Comparison of ENCODE assay signal across 8 cellular contexts in genomic region chr19:11435833-11436313, GRCh38. TPM values are rescaled to one million over a fixed set of nuclear protein-coding genes. Genes with fewer than 3 reads are reported as not detected.
A peak's percentile ranks its signal among the peaks of the same experiment; 100 is the strongest.
DNase-seq lines count a peak whose midpoint lies in the region; ATAC-seq, FAIRE-seq and TF ChIP-seq lines count a peak whose summit lies in the region.

No MANE protein-coding gene starts in this region.

- WGBS in suprapubic skin = 21% methylated on average over 4 of the region's 21 CpGs

- no peaks in the 10 kb centered on the region for H3K27me3 ChIP-seq in HUES6 (ENCODE audit: control insufficient read depth, insufficient read depth, low read length)
- no peaks in the 10 kb centered on the region for H3K27me3 ChIP-seq in adipocyte (replicated peaks; ENCODE audit: control insufficient read depth, insufficient read depth, low read length)
- H3K27me3 ChIP-seq in suprapubic skin = no peaks in the 10 kb centered on the region

- peaks cover 0 to 3% (median 0%) of the 10 kb centered on the region in 7 donors for H3K9me3 Mint-ChIP-seq in CD14-positive monocyte

- no peak for DNase-seq in CD14-positive monocyte (ENCODE audit: low spot score)
- peak; percentile 54 for DNase-seq in adipocyte (ENCODE audit: low read depth)
- peak; percentile 88 for DNase-seq in kidney
- DNase-seq in suprapubic skin (ENCODE audit: low spot score in 2 of 2) = no peak
- no peak for DNase-seq in NOMO-1 treated with dmso at 0.1 percent for 144 hours (lab: John Stamatoyannopoulos, UW; ENCODE audit: unreplicated experiment)

- H3K27me3 Mint-ChIP-seq in CD14-positive monocyte (ENCODE audit: low read depth in 3 of 3) = peaks cover 0 to 1% (median 0%) of the 10 kb centered on the region in 3 donors

- peak overlapping the region; percentile 100 for H3K4me3 ChIP-seq in HUES6 (ENCODE audit: low read depth, low read length)
- H3K4me3 ChIP-seq in adipocyte (ENCODE audit: low read length) = peak overlapping the region; percentile 99
- H3K4me3 ChIP-seq in kidney (ENCODE audit: low read length in 2 of 2) = peak overlapping the region; percentile 98
- peak overlapping the region; percentile 74 for H3K4me3 ChIP-seq in suprapubic skin

- H3K4me3 Mint-ChIP-seq in CD14-positive monocyte = peak overlapping the region; percentile 98 to 100

- H3K27ac Mint-ChIP-seq in CD14-positive monocyte = peak overlapping the region; percentile 96 to 99 (median 97)

- H3K4me1 ChIP-seq in HUES6 (ENCODE audit: control insufficient read depth, insufficient read depth, low read length) (peaks cover 6% of the 10 kb centered on the region), adipocyte (ENCODE audit: control insufficient read depth, insufficient read depth, low read length) (peaks cover 13% of the 10 kb centered on the region), kidney (ENCODE audit: control insufficient read depth in 1 of 2, insufficient read depth in 1 of 2, low read depth in 1 of 2, low read length in 2 of 2) (peaks cover 8 to 16% of the 10 kb centered on the region in 2 donors), suprapubic skin (peaks cover 20% of the 10 kb centered on the region)

- TF ChIP-seq POLR2A in suprapubic skin (IDR thresholded peaks at IDR 0.05) = no peak

- H3K9ac ChIP-seq in HUES6 (ENCODE audit: low read length) = peak overlapping the region; percentile 98
- peak overlapping the region; percentile 97 for H3K9ac ChIP-seq in adipocyte (ENCODE audit: low read length)
- H3K9ac ChIP-seq in kidney (ENCODE audit: low read length in 2 of 2) = peak overlapping the region; percentile 72 to 92

- TF ChIP-seq CTCF in CD14-positive monocyte (IDR thresholded peaks at IDR 0.05) (no peak), kidney (IDR thresholded peaks at IDR 0.05; ENCODE audit: borderline replicate concordance, extremely low read depth, insufficient read depth) (no peak), suprapubic skin (IDR thresholded peaks at IDR 0.05) (no peak)

- FAIRE-seq in kidney (lab: Jason Lieb, UNC) = no peak

- H3K36me3 ChIP-seq in HUES6 (ENCODE audit: control insufficient read depth, insufficient read depth, low read length) = peaks cover 41% of the 10 kb centered on the region
- H3K36me3 ChIP-seq in adipocyte (ENCODE audit: control insufficient read depth, insufficient read depth, low read length, severe bottlenecking) = peaks cover 14% of the 10 kb centered on the region
- H3K36me3 ChIP-seq in kidney (ENCODE audit: control insufficient read depth in 1 of 2, insufficient read depth in 2 of 2, low read length in 2 of 2) = peaks cover 9 to 10% of the 10 kb centered on the region in 2 donors
- H3K36me3 ChIP-seq in suprapubic skin = peaks cover 36% of the 10 kb centered on the region

- no peak for ATAC-seq in GM19328 (IDR thresholded peaks at IDR 0.05; ENCODE audit: unreplicated experiment)
- no peak for ATAC-seq in HG02610 (IDR thresholded peaks at IDR 0.05; ENCODE audit: unreplicated experiment)

- peaks cover 22 to 44% of the 10 kb centered on the region in 2 donors for H3K36me3 Mint-ChIP-seq in CD14-positive monocyte

- peaks cover 23% of the 10 kb centered on the region for H3K4me1 Mint-ChIP-seq in CD14-positive monocyte

- peak overlapping the region; percentile 88 for H3K27ac ChIP-seq in HUES6 (ENCODE audit: low read depth, low read length)
- peak overlapping the region; percentile 34 to 86 for H3K27ac ChIP-seq in kidney (ENCODE audit: low read depth in 2 of 2, low read length in 2 of 2)
- H3K27ac ChIP-seq in suprapubic skin = peak overlapping the region; percentile 64

- TF ChIP-seq EP300 in suprapubic skin (IDR thresholded peaks at IDR 0.05) = no peak

- intact Hi-C loops in CD14-positive monocyte (cut with micrococcal nuclease) = loop anchor here in 1 of 2 donors (2.0 kb wide), 1 partner anchor 53 kb away; no protein-coding TSS in a partner anchor
- intact Hi-C loops in kidney (cut with DNase I) = no loop called here

- H3K9me3 ChIP-seq in HUES6 (ENCODE audit: control insufficient read depth, insufficient read depth, low read depth, low read length) (no peaks in the 10 kb centered on the region), adipocyte (ENCODE audit: control insufficient read depth, low read length) (no peaks in the 10 kb centered on the region), kidney (ENCODE audit: control insufficient read depth in 1 of 2, low read length in 2 of 2) (no peaks in the 10 kb centered on the region), suprapubic skin (no peaks in the 10 kb centered on the region)

RNA-seq across cellular contexts. Expression of gene PRKCSH, which starts 0.4 kb away (rescaled TPM):
- polyA plus RNA-seq in CD14-positive monocyte = 10 to 100 TPM; 24.9 to 28.4 TPM
- total RNA-seq in kidney = 278 TPM
- polyA plus RNA-seq in kidney (ENCODE audit: insufficient read depth, low read depth, low replicate concordance) = 182 TPM
- 100 to 1,000 TPM; 119 to 164 (median 124) TPM for total RNA-seq in suprapubic skin

RNA-seq across cellular contexts. Expression of gene ODAD3, which starts 1.0 kb away (rescaled TPM):
- polyA plus RNA-seq in CD14-positive monocyte (under 1 TPM; 0.43 to 0.61 TPM), kidney (ENCODE audit: insufficient read depth, low read depth, low replicate concordance) (7.1 TPM)
- total RNA-seq in kidney (1.5 TPM), suprapubic skin (1 to 10 TPM in 1 of 4 donors, under 1 TPM in 2, not detected in 1; 0.23 to 1.0 (median 0.48) TPM)

RNA-seq across cellular contexts. Expression of gene RGL3, which starts 16.8 kb away (rescaled TPM):
- polyA plus RNA-seq in CD14-positive monocyte = not detected
- 126 TPM for total RNA-seq in kidney
- polyA plus RNA-seq in kidney (ENCODE audit: insufficient read depth, low read depth, low replicate concordance) = 56.9 TPM
- 1 to 10 TPM; 1.4 to 4.3 (median 3.5) TPM for total RNA-seq in suprapubic skin

RNA-seq across cellular contexts. Expression of gene ELAVL3, which starts 45.0 kb away (rescaled TPM):
- not detected for polyA plus RNA-seq in CD14-positive monocyte
- total RNA-seq in kidney = 0.22 TPM
- not detected for polyA plus RNA-seq in kidney (ENCODE audit: insufficient read depth, low read depth, low replicate concordance)
- total RNA-seq in suprapubic skin = not detected

RNA-seq across cellular contexts. Expression of gene EPOR, which starts 51.8 kb away (rescaled TPM):
- 1 to 10 TPM; 6.8 to 8.2 TPM for polyA plus RNA-seq in CD14-positive monocyte
- 23.6 TPM for total RNA-seq in kidney
- polyA plus RNA-seq in kidney (ENCODE audit: insufficient read depth, low read depth, low replicate concordance) = 20.4 TPM
- 1 to 10 TPM; 1.2 to 5.1 (median 2.9) TPM for total RNA-seq in suprapubic skin

Comparison
In these comparisons a context has a peak if more than half of its experiments do, and no peak if none do; other contexts are left out.
1. DNase-seq: peak in adipocyte (single experiment) and kidney (single experiment); none in CD14-positive monocyte (single experiment), suprapubic skin (0 of 2) and NOMO-1 treated with dmso at 0.1 percent for 144 hours (single experiment).
2. RNA of gene RGL3, which starts 16.8 kb away (total RNA-seq): 126 TPM in kidney (single experiment); 1.4 to 4.3 TPM in suprapubic skin; every median in the first group is over 10 times any median in the second.
3. Peak in every context shown above with its lines, with median percentiles within 50 percentile points of each other: H3K27ac ChIP-seq, H3K4me3 ChIP-seq and H3K9ac ChIP-seq.